In genomic region chr3:135781026-135781815, GRCh38 we compare ENCODE assay signal across 23 cellular contexts.
"Had no signal": no experiment of that assay in that cellular context is flagged by ENCODE, and none has a peak within 500 bp of the region (broad histone marks: within the 10 kb centered on the region; RNA-seq: fewer than 3 reads in every experiment).

No MANE protein-coding gene starts in this region.

- DNase-seq: colonic mucosa; cortex of kidney; effector CD8-positive, alpha-beta T cell; effector memory CD8-positive, alpha-beta T cell; endodermal cell; erythroblast; esophagus squamous epithelium; foreskin fibroblast; foreskin melanocyte; gastrocnemius medialis; glutamatergic neuron; heart left ventricle; immature natural killer cell; left cardiac atrium; left lung; left ventricle myocardium superior; lower lobe of right lung; mesenchymal stem cell; mucosa of descending colon; naive B cell had no signal

- ATAC-seq: effector memory CD8-positive, alpha-beta T cell; esophagus mucosa; gastrocnemius medialis; heart left ventricle; left lung; left ventricle myocardium superior; lower lobe of right lung; mucosa of descending colon had no signal

- H3K27ac ChIP-seq: colonic mucosa, epithelial cell of prostate, esophagus squamous epithelium, gastrocnemius medialis, heart left ventricle, hepatocyte, left lung, lower lobe of right lung had no signal
